Comparison of ENCODE assay signal across 19 cellular contexts in the genomic region with DNA sequence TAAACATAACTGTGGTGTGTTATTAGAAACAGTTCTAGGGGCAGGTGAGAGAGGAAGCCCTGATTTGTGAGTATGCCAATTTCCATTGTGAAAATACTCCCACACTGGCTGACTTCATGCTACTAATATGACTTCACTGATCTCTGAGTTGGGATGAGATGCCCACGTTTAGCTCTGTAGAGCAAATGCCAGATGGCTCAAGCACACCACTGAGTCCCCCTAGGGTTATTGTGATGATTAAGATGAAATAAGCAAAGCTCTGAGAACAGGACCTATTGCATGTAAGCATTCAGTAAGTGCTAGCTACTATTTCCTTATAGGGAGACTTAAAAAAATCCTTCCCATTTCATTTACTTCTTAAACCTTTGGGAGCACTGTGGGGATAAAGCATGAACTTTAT.
"Had no signal": no experiment of that assay in that cellular context is flagged by ENCODE, and none has a peak within 500 bp of the region (broad histone marks: within the 10 kb centered on the region; RNA-seq: fewer than 3 reads in every experiment).

No MANE protein-coding gene starts in this region.

- DNase-seq: activated CD4-positive, alpha-beta T cell treated with anti-CD3 and anti-CD28 coated beads, Interleukin-2, amount 10 ng/mL, durations not matched to agents 7 days and 5 days; activated CD8-positive, alpha-beta memory T cell treated with anti-CD3 and anti-CD28 coated beads, Interleukin-2, amount 50 U/mL, for 4 hours; activated effector memory CD4-positive, alpha-beta T cell treated with Interleukin-2 at 50 U/mL for 16 hours; activated naive CD4-positive, alpha-beta T cell treated with anti-CD3 and anti-CD28 coated beads, Interleukin-2, amount 10 ng/mL, durations not matched to agents 7 days and 5 days; activated naive CD8-positive, alpha-beta T cell treated with anti-CD3 and anti-CD28 coated beads, Interleukin-2, amount 50 U/mL, for 24 hours; activated T-cell treated with anti-CD3 and anti-CD28 coated beads, Interleukin-2, amount 50 U/mL, for 48 hours; cerebellar nuclear complex; cortex of kidney; erythroblast; islet precursor cell; lower lobe of right lung; naive thymus-derived CD8-positive, alpha-beta T cell; stimulated activated CD4-positive, alpha-beta T cell treated with anti-CD3 and anti-CD28 coated beads, Interleukin-4, amount 100 ng/mL, for 1 hour; stomach; T1000 had no signal

- H3K4me3 ChIP-seq: ascending aorta, lower lobe of right lung, prostate gland, right atrium auricular region, skin epidermis, stomach had no signal

- H3K9me3 ChIP-seq: ascending aorta, lower lobe of right lung, prostate gland had no signal

- H3K27ac ChIP-seq: ascending aorta, lower lobe of right lung, prostate gland, right atrium auricular region, skin epidermis, stomach had no signal

- H3K36me3 ChIP-seq: ascending aorta, lower lobe of right lung, prostate gland, right atrium auricular region, stomach had no signal

- H3K27me3 ChIP-seq: ascending aorta, right atrium auricular region, stomach had no signal

- H3K4me1 ChIP-seq: ascending aorta, lower lobe of right lung, prostate gland, right atrium auricular region, stomach had no signal

- ATAC-seq: activated naive CD8-positive, alpha-beta T cell treated with anti-CD3 and anti-CD28 coated beads, Interleukin-2, amount 50 U/mL, for 24 hours; lower lobe of right lung; naive thymus-derived CD8-positive, alpha-beta T cell had no signal
